ENCODE assay signal across 20 cellular contexts in the genomic region with DNA sequence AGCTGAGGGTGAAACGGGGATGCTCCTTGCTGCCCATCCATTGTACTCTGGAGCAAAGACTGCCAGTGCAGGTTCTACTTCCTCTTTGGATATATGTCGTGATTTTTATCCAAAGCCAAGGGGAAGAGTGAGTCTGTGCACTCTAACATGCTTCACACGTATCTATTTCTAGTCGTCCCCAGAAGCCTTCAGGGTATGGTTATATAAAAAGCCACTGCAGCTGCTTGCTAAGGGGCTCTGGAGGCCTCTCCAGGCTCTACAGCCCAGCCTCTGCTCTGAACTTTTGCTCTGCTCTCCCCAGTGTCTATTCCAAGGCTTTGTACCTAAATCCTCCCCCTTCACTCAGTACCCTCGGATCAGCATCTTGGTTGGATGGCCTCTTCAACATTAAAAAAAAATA. TPM values are rescaled to one million over a fixed set of nuclear protein-coding genes. Genes with fewer than 3 reads are reported as not detected.
"Had no signal": no experiment of that assay in that cellular context is flagged by ENCODE, and none has a peak within 500 bp of the region (broad histone marks: within the 10 kb centered on the region; RNA-seq: fewer than 3 reads in every experiment).

No MANE protein-coding gene starts in this region.

- H3K27ac ChIP-seq: hepatocyte, neutrophil, psoas muscle, right lobe of liver, spleen, uterus had no signal

- H3K9me3 Mint-ChIP-seq: stimulated activated naive B cell treated with anti-CD40 and anti-IgM and Interleukin-4, amounts not matched to agents 10 μg/mL and 1 μg/mL and 100 μg/mL, for 72 hours; stimulated activated naive CD8-positive, alpha-beta T cell treated with anti-CD3 and anti-CD28 coated beads, Interleukin-15, amount 100 ng/mL, for 72 hours; type B pancreatic cell had no signal

- H3K79me2 ChIP-seq: hepatocyte had no signal

- DNase-seq: erythroblast; foreskin melanocyte; head of caudate nucleus; kidney glomerular epithelial cell; mesendoderm; psoas muscle; retina; right lobe of liver; spleen; stimulated activated CD4-positive, alpha-beta T cell treated with anti-CD3 and anti-CD28 coated beads, Interleukin-2, amount 100 ng/mL, for 24 hours; stimulated activated CD4-positive, alpha-beta T cell treated with anti-CD3 and anti-CD28 coated beads, Interleukin-4, amount 100 ng/mL, for 4 hours; stimulated activated naive B cell treated with anti-CD40 and anti-IgM and Interleukin-4, amounts not matched to agents 10 μg/mL and 1 μg/mL and 100 μg/mL, for 72 hours; stimulated activated naive CD8-positive, alpha-beta T cell treated with anti-CD3 and anti-CD28 coated beads, Interleukin-15, amount 100 ng/mL, for 72 hours; uterus had no signal

- H3K4me1 ChIP-seq: psoas muscle, right lobe of liver, spleen, uterus had no signal

- H3K4me3 ChIP-seq: hepatocyte, psoas muscle, right lobe of liver, spleen, uterus had no signal

- H3K4me3 Mint-ChIP-seq: stimulated activated naive B cell treated with anti-CD40 and anti-IgM and Interleukin-4, amounts not matched to agents 10 μg/mL and 1 μg/mL and 100 μg/mL, for 72 hours; stimulated activated naive CD8-positive, alpha-beta T cell treated with anti-CD3 and anti-CD28 coated beads, Interleukin-15, amount 100 ng/mL, for 72 hours; type B pancreatic cell had no signal

- H3K27ac Mint-ChIP-seq: stimulated activated naive B cell treated with anti-CD40 and anti-IgM and Interleukin-4, amounts not matched to agents 10 μg/mL and 1 μg/mL and 100 μg/mL, for 72 hours; type B pancreatic cell had no signal

- FAIRE-seq: islet of Langerhans had no signal

- H2AFZ ChIP-seq: hepatocyte had no signal

- H3K36me3 ChIP-seq: uterus had no signal

- H3K4me2 ChIP-seq: hepatocyte had no signal

- H3K27me3 Mint-ChIP-seq: stimulated activated naive B cell treated with anti-CD40 and anti-IgM and Interleukin-4, amounts not matched to agents 10 μg/mL and 1 μg/mL and 100 μg/mL, for 72 hours; stimulated activated naive CD8-positive, alpha-beta T cell treated with anti-CD3 and anti-CD28 coated beads, Interleukin-15, amount 100 ng/mL, for 72 hours; type B pancreatic cell had no signal

- ATAC-seq: psoas muscle; right lobe of liver; stimulated activated naive B cell treated with anti-CD40 and anti-IgM and Interleukin-4, amounts not matched to agents 10 μg/mL and 1 μg/mL and 100 μg/mL, for 72 hours; stimulated activated naive CD8-positive, alpha-beta T cell treated with anti-CD3 and anti-CD28 coated beads, Interleukin-15, amount 100 ng/mL, for 72 hours had no signal

- H3K9me3 ChIP-seq: neutrophil, psoas muscle, right lobe of liver, spleen, uterus had no signal

- H3K27me3 ChIP-seq: hepatocyte, neutrophil, right lobe of liver, spleen, uterus had no signal

RNA-seq across cellular contexts. Expression of gene EXTL1, which starts 43.8 kb away (rescaled TPM):
- total RNA-seq: subcutaneous adipose tissue had no signal
- polyA plus RNA-seq: liver had no signal
